Comparison of ENCODE assay signal across 1 cellular context in genomic region chr16:87778830-87779579, GRCh38.
A peak's percentile ranks its signal among the peaks of the same experiment; 100 is the strongest.
TF ChIP-seq lines count a peak whose summit lies in the region.

No MANE protein-coding gene starts in this region.

TF ChIP-seq in HepG2, 621 proteins besides CTCF, POLR2A, EP300 and RAD21 (continued from another document and continues in another):
- peak; percentile 51 for TF ChIP-seq TBL1XR1 (IDR thresholded peaks at IDR 0.05; ENCODE audit: borderline replicate concordance, low read length, partially characterized antibody)
- no peak; the same call in 1 of the 2 replicates for TF ChIP-seq CENPBD1 (CRISPR knock-in tag; IDR thresholded peaks at IDR 0.05; ENCODE audit: borderline replicate concordance, low read depth)
- TF ChIP-seq PLRG1 (conservative IDR thresholded peaks at IDR 0.05): no peak
- TF ChIP-seq RERE (CRISPR knock-in tag; IDR thresholded peaks at IDR 0.05; ENCODE audit: low read depth): peak; percentile 60; the same call in 1 of the 2 replicates
- TF ChIP-seq SRSF9 (IDR thresholded peaks at IDR 0.05; ENCODE audit: borderline replicate concordance, insufficient read depth, low read depth, low read length, poor library complexity, severe bottlenecking): no peak
- TF ChIP-seq PATZ1 (CRISPR knock-in tag; IDR thresholded peaks at IDR 0.05): peak; percentile 90
- TF ChIP-seq ZBTB37 (CRISPR knock-in tag; IDR thresholded peaks at IDR 0.05): no peak
- TF ChIP-seq ZNF33A (CRISPR knock-in tag; IDR thresholded peaks at IDR 0.05; ENCODE audit: borderline replicate concordance): no peak
- no peak for TF ChIP-seq ZNF776 (CRISPR knock-in tag; IDR thresholded peaks at IDR 0.05)
- TF ChIP-seq ZNF652 (CRISPR knock-in tag; IDR thresholded peaks at IDR 0.05; ENCODE audit: borderline replicate concordance, low read depth): peak; percentile 42; the same call in 1 of the 2 replicates
- TF ChIP-seq ZNF431 (CRISPR knock-in tag; IDR thresholded peaks at IDR 0.05; ENCODE audit: borderline replicate concordance, low read depth): peak; percentile 32; the same call in 1 of the 2 replicates
- no peak for TF ChIP-seq MLXIP (CRISPR knock-in tag; IDR thresholded peaks at IDR 0.05; ENCODE audit: borderline replicate concordance)
- TF ChIP-seq ZC3H4 (CRISPR knock-in tag; IDR thresholded peaks at IDR 0.05; ENCODE audit: borderline replicate concordance): 0 out of 2 replicates have a peak, but pooled peaks have one; percentile 64
- TF ChIP-seq ZNF207 (IDR thresholded peaks at IDR 0.05; ENCODE audit: borderline replicate concordance): no peak
- peak; percentile 89 for TF ChIP-seq RXRB (CRISPR knock-in tag; IDR thresholded peaks at IDR 0.05; ENCODE audit: borderline replicate concordance)
- peak; percentile 82 for TF ChIP-seq TRAFD1 (CRISPR knock-in tag; IDR thresholded peaks at IDR 0.05; ENCODE audit: borderline replicate concordance)
- peak; percentile 76 for TF ChIP-seq FOXP4 (CRISPR knock-in tag; IDR thresholded peaks at IDR 0.05)
- peak; percentile 89; the same call in 1 of the 2 replicates for TF ChIP-seq ZNF512 (CRISPR knock-in tag; IDR thresholded peaks at IDR 0.05)
- TF ChIP-seq ZKSCAN5 (CRISPR knock-in tag; IDR thresholded peaks at IDR 0.05): no peak
- peak; percentile 70; the same call in 1 of the 2 replicates for TF ChIP-seq ZNF232 (CRISPR knock-in tag; IDR thresholded peaks at IDR 0.05; ENCODE audit: borderline replicate concordance)
- TF ChIP-seq SRSF1 (optimal IDR thresholded peaks at IDR 0.05; ENCODE audit: low read depth, low read length): peak; percentile 69
- no peak for TF ChIP-seq ZNF660 (CRISPR knock-in tag; IDR thresholded peaks at IDR 0.05; ENCODE audit: borderline replicate concordance, low read depth)
- peak; percentile 86 for TF ChIP-seq SOX5 (CRISPR knock-in tag; IDR thresholded peaks at IDR 0.05; ENCODE audit: borderline replicate concordance)
- TF ChIP-seq SNRNP70 (IDR thresholded peaks at IDR 0.05; ENCODE audit: low read depth, low read length): no peak
- peak; percentile 96 for TF ChIP-seq NRL (CRISPR knock-in tag; IDR thresholded peaks at IDR 0.05; ENCODE audit: borderline replicate concordance)
- peak; percentile 47; the same call in 1 of the 2 replicates for TF ChIP-seq ZNF704 (CRISPR knock-in tag; IDR thresholded peaks at IDR 0.05; ENCODE audit: borderline replicate concordance)
- peak; percentile 98 for TF ChIP-seq ZBTB38 (CRISPR knock-in tag; IDR thresholded peaks at IDR 0.05)
- TF ChIP-seq ATAD3A (CRISPR knock-in tag; IDR thresholded peaks at IDR 0.05): no peak
- TF ChIP-seq ZSCAN30 (CRISPR knock-in tag; IDR thresholded peaks at IDR 0.05): 0 out of 2 replicates have a peak, but pooled peaks have one; percentile 67
- peak; percentile 74 for TF ChIP-seq MED8 (CRISPR knock-in tag; IDR thresholded peaks at IDR 0.05; ENCODE audit: insufficient replicate concordance)
- TF ChIP-seq ZNF160 (CRISPR knock-in tag; IDR thresholded peaks at IDR 0.05): no peak; the same call in 1 of the 2 replicates
- peak; percentile 64; the same call in 1 of the 2 replicates for TF ChIP-seq ZNF414 (CRISPR knock-in tag; IDR thresholded peaks at IDR 0.05)
- TF ChIP-seq ZNF773 (CRISPR knock-in tag; IDR thresholded peaks at IDR 0.05; ENCODE audit: borderline replicate concordance): no peak
- TF ChIP-seq MTF1 (CRISPR knock-in tag; IDR thresholded peaks at IDR 0.05): no peak
- no peak; the same call in 1 of the 2 replicates for TF ChIP-seq ZMAT3 (CRISPR knock-in tag; conservative IDR thresholded peaks at IDR 0.05)
- no peak for TF ChIP-seq POLR2AphosphoS2 (IDR thresholded peaks at IDR 0.05; ENCODE audit: low read depth, low read length)
- TF ChIP-seq NKX3-1 (CRISPR knock-in tag; IDR thresholded peaks at IDR 0.05): no peak
- 0 out of 2 replicates have a peak, but pooled peaks have one; percentile 47 for TF ChIP-seq RBAK (CRISPR knock-in tag; IDR thresholded peaks at IDR 0.05)
- peak; percentile 59; the same call in 1 of the 2 replicates for TF ChIP-seq NR2F2 (IDR thresholded peaks at IDR 0.05; ENCODE audit: borderline replicate concordance, low read depth)
